Comparison of ENCODE assay signal across 15 cellular contexts in genomic region chr1:30527511-30528140, GRCh38.
DNase-seq lines count a peak whose midpoint lies in the region; ATAC-seq lines count a peak whose summit lies in the region.
"Had no signal": no experiment of that assay in that cellular context is flagged by ENCODE, and none has a peak within 500 bp of the region (broad histone marks: within the 10 kb centered on the region; RNA-seq: fewer than 3 reads in every experiment).

No MANE protein-coding gene starts in this region.

- H3K36me3 ChIP-seq in GM23248 (ENCODE audit: low read depth) (no peaks in the 10 kb centered on the region), SJSA1 (no peaks in the 10 kb centered on the region)
- H3K36me3 ChIP-seq: uterus had no signal

- H3K4me2 ChIP-seq in GM23248 (ENCODE audit: unreplicated experiment) = no peak overlapping the region

- ATAC-seq in HG02759 (IDR thresholded peaks at IDR 0.05; ENCODE audit: unreplicated experiment) = no peak
- ATAC-seq in GM21390 (IDR thresholded peaks at IDR 0.05; ENCODE audit: unreplicated experiment) = no peak
- ATAC-seq: mucosa of descending colon had no signal

- no peak overlapping the region for H2AFZ ChIP-seq in GM23248

- no peak overlapping the region for H3K4me3 ChIP-seq in GM23248
- no peak overlapping the region for H3K4me3 ChIP-seq in SJSA1
- H3K4me3 ChIP-seq: dorsolateral prefrontal cortex, mucosa of descending colon, uterus had no signal

- no peaks in the 10 kb centered on the region for H3K79me2 ChIP-seq in GM23248 (ENCODE audit: insufficient read depth)

- H3K27ac ChIP-seq in GM23248 = no peak overlapping the region
- H3K27ac ChIP-seq in SJSA1 = peak overlapping the region; percentile 86
- H3K27ac ChIP-seq: dorsolateral prefrontal cortex, uterus had no signal

- DNase-seq in GM23248 (peak; percentile 24), SJSA1 (ENCODE audit: low read depth in 1 of 2, low spot score in 2 of 2) (peak; percentile 82 to 83), cardiac septum (ENCODE audit: low spot score) (peak; percentile 85), posterior vena cava (ENCODE audit: low spot score) (peak; percentile 69), CD1c-positive myeloid dendritic cell (ENCODE audit: extremely low spot score) (no peak), NCI-H524 (lab: John Stamatoyannopoulos, UW) (no peak)
- DNase-seq: DMS153; Karpas-422; mucosa of descending colon; NCI-H2081; stimulated activated CD4-positive, alpha-beta T cell treated with anti-CD3 and anti-CD28 coated beads, Interleukin-4, amount 100 ng/mL, for 1 hour had no signal

- H3F3A ChIP-seq in GM23248 (ENCODE audit: insufficient read depth) = peaks cover 13% of the 10 kb centered on the region

- H4K20me1 ChIP-seq in GM23248 (ENCODE audit: insufficient read depth) = no peaks in the 10 kb centered on the region

- WGBS in GM23248 (ENCODE audit: low coverage in 1 of 2, low lambda C conversion rate in 2 of 2, missing lambda C conversion rate in 2 of 2), 2 experiments = 69 to 72% methylated on average over 13 of the region's 13 CpGs

- intact Hi-C loops in cardiac septum (cut with DNase I) (no loop called here), posterior vena cava (cut with DNase I) (no loop called here)

- no peaks in the 10 kb centered on the region for H3K9me2 ChIP-seq in GM23248 (ENCODE audit: insufficient read depth)

- H3K27me3 ChIP-seq in GM23248 (replicated peaks; ENCODE audit: insufficient read depth) = no peaks in the 10 kb centered on the region
- no peaks in the 10 kb centered on the region for H3K27me3 ChIP-seq in SJSA1 (replicated peaks)
- H3K27me3 ChIP-seq: uterus had no signal

- H3K9me3 ChIP-seq in GM23248 (ENCODE audit: low read depth) = no peaks in the 10 kb centered on the region
- no peaks in the 10 kb centered on the region for H3K9me3 ChIP-seq in SJSA1 (replicated peaks)
- H3K9me3 ChIP-seq: mucosa of descending colon, uterus had no signal

- no peak overlapping the region for H3K9ac ChIP-seq in GM23248

- in situ Hi-C loops in GM23248 (cut with MboI) = no loop called here

- H3K4me1 ChIP-seq in GM23248 (ENCODE audit: insufficient read depth) = peaks cover 30% of the 10 kb centered on the region
- H3K4me1 ChIP-seq in SJSA1 (replicated peaks) = peaks cover 56% of the 10 kb centered on the region
- H3K4me1 ChIP-seq: uterus had no signal

Comparison
In these comparisons a context has a peak if more than half of its experiments do, and no peak if none do; other contexts are left out.
1. DNase-seq: peak in GM23248 (single experiment), SJSA1 (2 of 2), cardiac septum (single experiment) and posterior vena cava (single experiment); none in CD1c-positive myeloid dendritic cell (single experiment) and NCI-H524 (0 of 2).